ENCODE assay signal across 8 cellular contexts in genomic region chr22:50530280-50530856, GRCh38. TPM values are rescaled to one million over a fixed set of nuclear protein-coding genes. Genes with fewer than 3 reads are reported as not detected.
DNase-seq lines count a peak whose midpoint lies in the region; ATAC-seq and TF ChIP-seq lines count a peak whose summit lies in the region.

No MANE protein-coding gene starts in this region.

- H3K4me1 Mint-ChIP-seq in IgD-negative memory B cell: peaks cover 36 to 38% (median 37%) of the 10 kb centered on the region in 3 donors
- peaks cover 48% of the 10 kb centered on the region for H3K4me1 Mint-ChIP-seq in activated T-cell treated with anti-CD3 and anti-CD28 coated beads, Interleukin-2, amount 50 U/mL, for 4 hours (ENCODE audit: low read depth)

- peak overlapping the region; percentile 98 to 100 (median 99) for H3K27ac Mint-ChIP-seq in IgD-negative memory B cell

- DNase-seq in activated T-cell treated with anti-CD3 and anti-CD28 coated beads for 1 hour (ENCODE audit: low read depth) (peak; percentile 48), germinal center (ENCODE audit: low spot score) (peak; percentile 67), omental fat pad (ENCODE audit: low spot score) (no peak), GF-D8 (lab: John Stamatoyannopoulos, UW) (no peak), amniotic stem cell (lab: John Stamatoyannopoulos, UW) (no peak)
- no peak for DNase-seq in activated T-cell treated with anti-CD3 and anti-CD28 coated beads, Interleukin-2, amount 50 U/mL, for 1 hour
- DNase-seq in activated T-cell treated with anti-CD3 and anti-CD28 coated beads, Interleukin-2, amount 50 U/mL, for 4 hours: no peak

- ATAC-seq in activated T-cell treated with anti-CD3 and anti-CD28 coated beads, Interleukin-2, amount 50 U/mL, for 4 hours: peak in 1 of 2 donors; percentile 16
- ATAC-seq in omental fat pad (ENCODE audit: low FRiP score): peak; percentile 26

- H3K4me3 Mint-ChIP-seq in IgD-negative memory B cell: peak overlapping the region; percentile 90 to 97 (median 94)
- H3K4me3 Mint-ChIP-seq in activated T-cell treated with anti-CD3 and anti-CD28 coated beads, Interleukin-2, amount 50 U/mL, for 4 hours: peak overlapping the region; percentile 90

- no peaks in the 10 kb centered on the region for H3K27me3 Mint-ChIP-seq in IgD-negative memory B cell
- no peaks in the 10 kb centered on the region for H3K27me3 Mint-ChIP-seq in activated T-cell treated with anti-CD3 and anti-CD28 coated beads, Interleukin-2, amount 50 U/mL, for 4 hours (ENCODE audit: low read depth)

- TF ChIP-seq CTCF in omental fat pad (IDR thresholded peaks at IDR 0.05): no peak

- no peaks in the 10 kb centered on the region for H3K36me3 Mint-ChIP-seq in IgD-negative memory B cell
- H3K36me3 Mint-ChIP-seq in activated T-cell treated with anti-CD3 and anti-CD28 coated beads, Interleukin-2, amount 50 U/mL, for 4 hours (ENCODE audit: insufficient read depth): no peaks in the 10 kb centered on the region

- no peaks in the 10 kb centered on the region for H3K9me3 Mint-ChIP-seq in IgD-negative memory B cell
- H3K9me3 Mint-ChIP-seq in activated T-cell treated with anti-CD3 and anti-CD28 coated beads, Interleukin-2, amount 50 U/mL, for 4 hours: no peaks in the 10 kb centered on the region

RNA-seq across cellular contexts. Expression of gene TYMP, which starts 0.6 kb away (rescaled TPM):
- 56.8 TPM for polyA plus RNA-seq in IgD-negative memory B cell
- total RNA-seq in activated T-cell treated with anti-CD3 and anti-CD28 coated beads, Interleukin-2, amount 50 U/mL, for 4 hours: 100 to 1,000 TPM in 1 of 3 donors, 10 to 100 TPM in 2; 64.4 to 103 (median 66.1) TPM
- total RNA-seq in omental fat pad: 100 to 1,000 TPM in 3 of 4 donors, 10 to 100 TPM in 1; 47.9 to 212 (median 144) TPM

RNA-seq across cellular contexts. Expression of gene SCO2, which starts 5.0 kb away (rescaled TPM):
- polyA plus RNA-seq in IgD-negative memory B cell: 11.8 TPM
- total RNA-seq in activated T-cell treated with anti-CD3 and anti-CD28 coated beads, Interleukin-2, amount 50 U/mL, for 4 hours: 10 to 100 TPM; 12.7 to 14.4 (median 14.2) TPM
- 10 to 100 TPM in 2 of 4 donors, 1 to 10 TPM in 2; 2.8 to 15.0 (median 9.2) TPM for total RNA-seq in omental fat pad

RNA-seq across cellular contexts. Expression of gene KLHDC7B, which starts 15.3 kb away (rescaled TPM):
- polyA plus RNA-seq in IgD-negative memory B cell: 4.7 TPM
- total RNA-seq in activated T-cell treated with anti-CD3 and anti-CD28 coated beads, Interleukin-2, amount 50 U/mL, for 4 hours: 1 to 10 TPM; 5.4 to 7.4 (median 6.4) TPM
- total RNA-seq in omental fat pad: under 1 TPM in 1 of 4 donors, not detected in 3; 0.48 TPM

RNA-seq across cellular contexts. Expression of gene NCAPH2, which starts 22.3 kb away (rescaled TPM):
- 39.4 TPM for polyA plus RNA-seq in IgD-negative memory B cell
- 100 to 1,000 TPM; 152 to 175 (median 156) TPM for total RNA-seq in activated T-cell treated with anti-CD3 and anti-CD28 coated beads, Interleukin-2, amount 50 U/mL, for 4 hours
- 10 to 100 TPM; 27.7 to 48.2 (median 29.5) TPM for total RNA-seq in omental fat pad

RNA-seq across cellular contexts. Expression of gene LMF2, which starts 22.9 kb away (rescaled TPM):
- 26.4 TPM for polyA plus RNA-seq in IgD-negative memory B cell
- total RNA-seq in activated T-cell treated with anti-CD3 and anti-CD28 coated beads, Interleukin-2, amount 50 U/mL, for 4 hours: 10 to 100 TPM; 68.7 to 79.9 (median 72.2) TPM
- 10 to 100 TPM; 50.8 to 54.9 (median 51.7) TPM for total RNA-seq in omental fat pad

Comparison
In these comparisons a context has a peak if more than half of its experiments do, and no peak if none do; other contexts are left out.
1. DNase-seq: peak in activated T-cell treated with anti-CD3 and anti-CD28 coated beads for 1 hour (single experiment) and germinal center (single experiment); none in activated T-cell treated with anti-CD3 and anti-CD28 coated beads, Interleukin-2, amount 50 U/mL, for 1 hour (single experiment), activated T-cell treated with anti-CD3 and anti-CD28 coated beads, Interleukin-2, amount 50 U/mL, for 4 hours (single experiment), omental fat pad (single experiment), GF-D8 (single experiment) and amniotic stem cell (single experiment).
2. RNA of gene KLHDC7B, which starts 15.3 kb away (total RNA-seq): 5.4 to 7.4 TPM in activated T-cell treated with anti-CD3 and anti-CD28 coated beads, Interleukin-2, amount 50 U/mL, for 4 hours; 0.48 TPM in omental fat pad; every median in the first group is over 4 times any median in the second.